26 cellular contexts compared by ENCODE assay signal in genomic region chr10:89940076-89940475, GRCh38.
DNase-seq lines count a peak whose midpoint lies in the region; FAIRE-seq and TF ChIP-seq lines count a peak whose summit lies in the region.
"Had no signal": no experiment of that assay in that cellular context is flagged by ENCODE, and none has a peak within 500 bp of the region (broad histone marks: within the 10 kb centered on the region; RNA-seq: fewer than 3 reads in every experiment).

No MANE protein-coding gene starts in this region.

- peak; percentile 23 for FAIRE-seq in bronchial epithelial cell (lab: Jason Lieb, UNC)
- FAIRE-seq: A549, D721Med, GM12878, H54 had no signal

- H3K9me2 ChIP-seq in OCI-LY7 (ENCODE audit: insufficient read depth, low read length), result no peaks in the 10 kb centered on the region

- H3K4me3 ChIP-seq in MG63 (no peak overlapping the region), bronchial epithelial cell (ENCODE audit: low read depth, low read length) (no peak overlapping the region), osteoblast (ENCODE audit: insufficient read depth, low read length) (no peak overlapping the region), OCI-LY7 (ENCODE audit: low read depth, low read length, poor library complexity, severe bottlenecking) (no peak overlapping the region)
- H3K4me3 ChIP-seq: A549; BLaER1 treated with 17β-estradiol and CSF1 and Interleukin-3, amounts not matched to agents 10 nM and 100 nM; GM12878; HAP-1 had no signal

- no peaks in the 10 kb centered on the region for H3K27me3 Mint-ChIP-seq in MCF 10A (ENCODE audit: insufficient read depth, unreplicated experiment)

- H3K9me3 ChIP-seq in MG63 (peaks cover 7% of the 10 kb centered on the region; the same call in 1 of the 2 replicates), osteoblast (ENCODE audit: low read depth, low read length) (no peaks in the 10 kb centered on the region), OCI-LY7 (ENCODE audit: low read length) (no peaks in the 10 kb centered on the region)
- H3K9me3 ChIP-seq: BE2C, HAP-1 had no signal

- DNase-seq in MG63 (peak; percentile 29), MCF 10A (ENCODE audit: unreplicated experiment) (peak; percentile 24), bronchial epithelial cell (ENCODE audit: low read depth) (no peak), osteoblast (ENCODE audit: insufficient read length, low spot score, missing footprints) (peak; percentile 42), NCI-H1436 treated with DMSO at 0.1 percent for 48 hours (lab: John Stamatoyannopoulos, UW) (no peak), OCI-LY7 (ENCODE audit: low spot score) (no peak)
- DNase-seq in stimulated activated CD4-positive, alpha-beta T cell treated with anti-CD3 and anti-CD28 coated beads, Interleukin-4, amount 100 ng/mL, for 1 hour, result no peak
- DNase-seq: 8988T; ACHN; AML-193; BE2C; CD4-positive, alpha-beta T cell; CD8-positive, alpha-beta memory T cell; DMS 273 treated with DMSO at 0.1 percent for 48 hours; DMS79; EL; GDM1; GOT3; HFFc6 had no signal

- H3K36me3 Mint-ChIP-seq in MCF 10A (ENCODE audit: insufficient read depth, unreplicated experiment), result no peaks in the 10 kb centered on the region
- H3K36me3 Mint-ChIP-seq: CD14-positive monocyte; CD8-positive, alpha-beta memory T cell had no signal

- H3K4me1 Mint-ChIP-seq in MCF 10A (ENCODE audit: insufficient read depth, unreplicated experiment), result peaks cover 12% of the 10 kb centered on the region
- H3K4me1 Mint-ChIP-seq: CD14-positive monocyte had no signal

- no TSS peak for BruUV-seq in MCF 10A (replicated peaks; lab: Mats Ljungman, UMichigan)
- BruUV-seq in OCI-LY7 (replicated peaks; lab: Mats Ljungman, UMichigan), result no TSS peak

- H3K4me3 Mint-ChIP-seq in MCF 10A (ENCODE audit: unreplicated experiment), result no peak overlapping the region
- H3K4me3 Mint-ChIP-seq: CD14-positive monocyte; CD4-positive, alpha-beta T cell; CD8-positive, alpha-beta memory T cell; HFFc6 had no signal

- CTCF ChIA-PET in MCF 10A (lab: Yijun Ruan, JAX), result no interaction called here
- CTCF ChIA-PET in OCI-LY7 (lab: Charles Lee; ENCODE audit: unreplicated experiment), result no interaction called here

- no peak overlapping the region for H3K27ac Mint-ChIP-seq in MCF 10A (ENCODE audit: low read depth, unreplicated experiment)
- H3K27ac Mint-ChIP-seq: CD14-positive monocyte; CD4-positive, alpha-beta T cell; CD8-positive, alpha-beta memory T cell; HFFc6 had no signal

- H3K27me3 ChIP-seq in MG63, result no peaks in the 10 kb centered on the region
- no peaks in the 10 kb centered on the region for H3K27me3 ChIP-seq in bronchial epithelial cell (ENCODE audit: control insufficient read depth, insufficient read depth, low read length)
- peaks cover 2% of the 10 kb centered on the region for H3K27me3 ChIP-seq in osteoblast (ENCODE audit: insufficient read depth, low read length)
- H3K27me3 ChIP-seq: BE2C; BLaER1 treated with 17β-estradiol and CSF1 and Interleukin-3, amounts not matched to agents 10 nM and 100 nM had no signal

- no peak overlapping the region for H3K4me2 ChIP-seq in osteoblast (ENCODE audit: insufficient read depth, low read length)
- no peak overlapping the region for H3K4me2 ChIP-seq in OCI-LY7 (ENCODE audit: low read length)
- H3K4me2 ChIP-seq: A549; BLaER1 treated with 17β-estradiol and CSF1 and Interleukin-3, amounts not matched to agents 10 nM and 100 nM had no signal

- H3K27ac ChIP-seq in osteoblast (ENCODE audit: low read depth, low read length) (no peak overlapping the region), OCI-LY7 (ENCODE audit: low read depth, low read length, poor library complexity, severe bottlenecking) (no peak overlapping the region)
- H3K27ac ChIP-seq: A549; BLaER1 treated with 17β-estradiol and CSF1 and Interleukin-3, amounts not matched to agents 10 nM and 100 nM had no signal

- H3K4me1 ChIP-seq in osteoblast (ENCODE audit: insufficient read depth, low read length) (no peaks in the 10 kb centered on the region), OCI-LY7 (ENCODE audit: insufficient read depth, low read length, poor library complexity, severe bottlenecking) (no peaks in the 10 kb centered on the region)
- H3K4me1 ChIP-seq: A549, BE2C, HAP-1 had no signal

- POLR2A ChIA-PET in MCF 10A (lab: Yijun Ruan, JAX) (interaction anchor here (0.6 to 1.3 kb wide), 3 partner anchors 12 to 572 kb away, joined by 3 to 4 read pairs (median 3); no protein-coding TSS in a partner anchor), OCI-LY7 (lab: Charles Lee) (no interaction called here)

- intact Hi-C loops in MCF 10A (cut with micrococcal nuclease), result no loop called here
- intact Hi-C loops in OCI-LY7 (cut with micrococcal nuclease; ENCODE audit: unreplicated experiment), result no loop called here

- H2AFZ ChIP-seq in osteoblast (ENCODE audit: low read length) (no peak overlapping the region), OCI-LY7 (ENCODE audit: low read length) (no peak overlapping the region)

- H3K79me2 ChIP-seq in osteoblast (ENCODE audit: insufficient read depth, low read length) (no peaks in the 10 kb centered on the region), OCI-LY7 (ENCODE audit: insufficient read depth, low read depth, low read length) (no peaks in the 10 kb centered on the region)

- H3K36me3 ChIP-seq in MG63, result no peaks in the 10 kb centered on the region
- no peaks in the 10 kb centered on the region for H3K36me3 ChIP-seq in bronchial epithelial cell (ENCODE audit: control insufficient read depth, insufficient read depth, low read length)
- H3K36me3 ChIP-seq in osteoblast (ENCODE audit: insufficient read depth, low read length), result no peaks in the 10 kb centered on the region
- H3K36me3 ChIP-seq in OCI-LY7 (ENCODE audit: insufficient read depth, low read length), result no peaks in the 10 kb centered on the region
- H3K36me3 ChIP-seq: BE2C, HAP-1 had no signal

- no peak for TF ChIP-seq CTCF in MCF 10A (IDR thresholded peaks at IDR 0.05; ENCODE audit: unreplicated experiment)
- no peak for TF ChIP-seq CTCF in bronchial epithelial cell (IDR thresholded peaks at IDR 0.05; ENCODE audit: insufficient read depth, low read length, severe bottlenecking)
- no peak for TF ChIP-seq CTCF in osteoblast (IDR thresholded peaks at IDR 0.05; ENCODE audit: extremely low read depth, low read depth, low read length)
- no peak for TF ChIP-seq CTCF in OCI-LY7 (conservative IDR thresholded peaks at IDR 0.05; ENCODE audit: low read length)

- H4K20me1 ChIP-seq in osteoblast (ENCODE audit: insufficient read depth, low read length) (no peaks in the 10 kb centered on the region), OCI-LY7 (ENCODE audit: insufficient read depth, low read length) (no peaks in the 10 kb centered on the region)
- H4K20me1 ChIP-seq: BLaER1 treated with 17β-estradiol and CSF1 and Interleukin-3, amounts not matched to agents 10 nM and 100 nM had no signal

- H3K9me3 Mint-ChIP-seq in MCF 10A (ENCODE audit: unreplicated experiment), result no peaks in the 10 kb centered on the region
- H3K9me3 Mint-ChIP-seq: CD4-positive, alpha-beta T cell; HFFc6 had no signal

Comparison
In these comparisons a context has a peak if more than half of its experiments do, and no peak if none do; other contexts are left out.
1. DNase-seq: peak in MG63 (single experiment), MCF 10A (single experiment) and osteoblast (single experiment); none in bronchial epithelial cell (single experiment), NCI-H1436 treated with DMSO at 0.1 percent for 48 hours (single experiment), OCI-LY7 (single experiment) and stimulated activated CD4-positive, alpha-beta T cell treated with anti-CD3 and anti-CD28 coated beads, Interleukin-4, amount 100 ng/mL, for 1 hour (single experiment).